1 cellular context compared by ENCODE assay signal in the genomic region with DNA sequence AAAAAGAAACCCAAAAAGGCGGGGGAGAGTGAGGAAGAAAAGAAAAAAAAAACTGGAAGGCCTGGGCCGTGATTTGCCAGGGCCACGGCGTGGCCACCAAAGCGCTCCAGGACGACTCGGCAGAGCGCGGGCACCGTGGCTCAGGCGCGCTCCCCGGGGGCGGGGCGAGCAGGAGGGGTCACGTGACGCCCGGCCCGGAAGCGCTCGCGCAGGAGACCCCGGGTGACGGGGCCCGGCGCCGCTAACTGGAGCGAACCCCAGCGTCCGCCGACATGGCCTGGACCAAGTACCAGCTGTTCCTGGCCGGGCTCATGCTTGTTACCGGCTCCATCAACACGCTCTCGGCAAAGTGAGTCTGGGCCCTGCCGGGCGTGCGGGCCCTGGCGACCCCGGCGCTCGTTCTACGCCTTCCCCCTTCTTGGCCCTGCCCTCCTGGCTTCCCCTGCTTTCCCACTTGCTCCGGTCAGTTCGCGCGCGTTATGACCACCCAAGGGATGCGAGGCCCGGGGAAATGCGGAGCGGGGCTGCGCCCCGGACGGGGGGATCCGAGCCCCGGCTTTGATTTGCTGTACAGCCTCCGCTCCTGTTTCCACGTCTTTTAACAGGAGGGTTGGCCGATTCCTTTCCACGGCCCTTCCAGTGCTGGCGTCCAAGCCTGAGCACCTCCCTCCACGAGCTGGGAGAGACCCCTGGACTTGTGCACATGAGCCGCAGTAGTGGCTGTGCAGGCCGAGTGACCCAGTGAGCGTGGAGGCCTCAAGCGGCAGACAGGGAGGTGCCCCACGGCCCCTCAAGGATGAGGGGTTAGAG.
TF ChIP-seq lines count a peak whose summit lies in the region.

A gene with protein sequence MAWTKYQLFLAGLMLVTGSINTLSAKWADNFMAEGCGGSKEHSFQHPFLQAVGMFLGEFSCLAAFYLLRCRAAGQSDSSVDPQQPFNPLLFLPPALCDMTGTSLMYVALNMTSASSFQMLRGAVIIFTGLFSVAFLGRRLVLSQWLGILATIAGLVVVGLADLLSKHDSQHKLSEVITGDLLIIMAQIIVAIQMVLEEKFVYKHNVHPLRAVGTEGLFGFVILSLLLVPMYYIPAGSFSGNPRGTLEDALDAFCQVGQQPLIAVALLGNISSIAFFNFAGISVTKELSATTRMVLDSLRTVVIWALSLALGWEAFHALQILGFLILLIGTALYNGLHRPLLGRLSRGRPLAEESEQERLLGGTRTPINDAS (plus strand): TSS at position 207 of the 810 bp plus-strand sequence. CDS start 66 bp downstream, at position 273.

TF ChIP-seq in HEK293, 187 proteins besides CTCF, POLR2A, EP300 and RAD21 (continued from another document and continues in another):
- TF ChIP-seq, protein P1, sequence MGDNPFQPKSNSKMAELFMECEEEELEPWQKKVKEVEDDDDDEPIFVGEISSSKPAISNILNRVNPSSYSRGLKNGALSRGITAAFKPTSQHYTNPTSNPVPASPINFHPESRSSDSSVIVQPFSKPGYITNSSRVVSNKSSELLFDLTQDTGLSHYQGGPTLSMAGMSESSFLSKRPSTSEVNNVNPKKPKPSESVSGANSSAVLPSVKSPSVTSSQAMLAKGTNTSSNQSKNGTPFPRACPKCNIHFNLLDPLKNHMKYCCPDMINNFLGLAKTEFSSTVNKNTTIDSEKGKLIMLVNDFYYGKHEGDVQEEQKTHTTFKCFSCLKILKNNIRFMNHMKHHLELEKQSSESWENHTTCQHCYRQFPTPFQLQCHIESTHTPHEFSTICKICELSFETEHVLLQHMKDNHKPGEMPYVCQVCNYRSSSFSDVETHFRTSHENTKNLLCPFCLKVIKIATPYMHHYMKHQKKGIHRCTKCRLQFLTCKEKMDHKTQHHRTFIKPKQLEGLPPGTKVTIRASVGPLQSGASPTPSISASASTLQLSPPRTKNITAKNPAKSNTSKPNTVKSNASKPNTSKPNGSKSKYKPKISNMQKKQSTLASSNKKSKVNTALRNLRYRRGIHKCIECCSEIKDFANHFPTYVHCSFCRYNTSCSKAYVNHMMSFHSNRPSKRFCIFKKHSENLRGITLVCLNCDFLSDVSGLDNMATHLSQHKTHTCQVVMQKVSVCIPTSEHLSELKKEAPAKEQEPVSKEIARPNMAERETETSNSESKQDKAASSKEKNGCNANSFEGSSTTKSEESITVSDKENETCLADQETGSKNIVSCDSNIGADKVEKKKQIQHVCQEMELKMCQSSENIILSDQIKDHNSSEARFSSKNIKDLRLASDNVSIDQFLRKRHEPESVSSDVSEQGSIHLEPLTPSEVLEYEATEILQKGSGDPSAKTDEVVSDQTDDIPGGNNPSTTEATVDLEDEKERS (tag by site-specific recombination; IDR thresholded peaks at IDR 0.05) = no peak
- TF ChIP-seq, protein P2, sequence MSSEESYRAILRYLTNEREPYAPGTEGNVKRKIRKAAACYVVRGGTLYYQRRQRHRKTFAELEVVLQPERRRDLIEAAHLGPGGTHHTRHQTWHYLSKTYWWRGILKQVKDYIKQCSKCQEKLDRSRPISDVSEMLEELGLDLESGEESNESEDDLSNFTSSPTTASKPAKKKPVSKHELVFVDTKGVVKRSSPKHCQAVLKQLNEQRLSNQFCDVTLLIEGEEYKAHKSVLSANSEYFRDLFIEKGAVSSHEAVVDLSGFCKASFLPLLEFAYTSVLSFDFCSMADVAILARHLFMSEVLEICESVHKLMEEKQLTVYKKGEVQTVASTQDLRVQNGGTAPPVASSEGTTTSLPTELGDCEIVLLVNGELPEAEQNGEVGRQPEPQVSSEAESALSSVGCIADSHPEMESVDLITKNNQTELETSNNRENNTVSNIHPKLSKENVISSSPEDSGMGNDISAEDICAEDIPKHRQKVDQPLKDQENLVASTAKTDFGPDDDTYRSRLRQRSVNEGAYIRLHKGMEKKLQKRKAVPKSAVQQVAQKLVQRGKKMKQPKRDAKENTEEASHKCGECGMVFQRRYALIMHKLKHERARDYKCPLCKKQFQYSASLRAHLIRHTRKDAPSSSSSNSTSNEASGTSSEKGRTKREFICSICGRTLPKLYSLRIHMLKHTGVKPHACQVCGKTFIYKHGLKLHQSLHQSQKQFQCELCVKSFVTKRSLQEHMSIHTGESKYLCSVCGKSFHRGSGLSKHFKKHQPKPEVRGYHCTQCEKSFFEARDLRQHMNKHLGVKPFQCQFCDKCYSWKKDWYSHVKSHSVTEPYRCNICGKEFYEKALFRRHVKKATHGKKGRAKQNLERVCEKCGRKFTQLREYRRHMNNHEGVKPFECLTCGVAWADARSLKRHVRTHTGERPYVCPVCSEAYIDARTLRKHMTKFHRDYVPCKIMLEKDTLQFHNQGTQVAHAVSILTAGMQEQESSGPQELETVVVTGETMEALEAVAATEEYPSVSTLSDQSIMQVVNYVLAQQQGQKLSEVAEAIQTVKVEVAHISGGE (tag by site-specific recombination; conservative IDR thresholded peaks at IDR 0.05; ENCODE audit: low read depth) = peak; percentile 79
- TF ChIP-seq BCL11A (tag by site-specific recombination; IDR thresholded peaks at IDR 0.05; ENCODE audit: low read depth) (no peak), SP2 (tag by site-specific recombination; IDR thresholded peaks at IDR 0.05) (peak; percentile 29; the same call in 1 of the 2 replicates), MYNN (tag by site-specific recombination; IDR thresholded peaks at IDR 0.05; ENCODE audit: borderline replicate concordance) (no peak), KLF10 (tag by site-specific recombination; IDR thresholded peaks at IDR 0.05) (peak; percentile 61), GLIS1 (tag by site-specific recombination; IDR thresholded peaks at IDR 0.05) (peak; percentile 37; the same call in 1 of the 2 replicates), RBAK (tag by site-specific recombination; IDR thresholded peaks at IDR 0.05) (no peak), ZBTB8A (tag by site-specific recombination; IDR thresholded peaks at IDR 0.05) (peak; percentile 43; the same call in 1 of the 2 replicates), ZNF610 (tag by site-specific recombination; IDR thresholded peaks at IDR 0.05; ENCODE audit: borderline replicate concordance) (0 out of 2 replicates have a peak, but pooled peaks have one; percentile 49), ZXDB (tag by site-specific recombination; IDR thresholded peaks at IDR 0.05) (peak; percentile 98), MEIS1 (CRISPR knock-in tag; IDR thresholded peaks at IDR 0.05; ENCODE audit: borderline replicate concordance) (no peak), ZNF23 (tag by site-specific recombination; IDR thresholded peaks at IDR 0.05; ENCODE audit: borderline replicate concordance) (no peak), ZNF501 (tag by site-specific recombination; IDR thresholded peaks at IDR 0.05) (0 out of 2 replicates have a peak, but pooled peaks have one; percentile 40), ZNF707 (tag by site-specific recombination; IDR thresholded peaks at IDR 0.05) (no peak), ZNF184 (tag by site-specific recombination; IDR thresholded peaks at IDR 0.05) (no peak), ZNF311 (tag by site-specific recombination; IDR thresholded peaks at IDR 0.05; ENCODE audit: borderline replicate concordance) (no peak), GFI1B (tag by site-specific recombination; IDR thresholded peaks at IDR 0.05) (no peak), GLI4 (tag by site-specific recombination; IDR thresholded peaks at IDR 0.05) (no peak), ZNF624 (tag by site-specific recombination; IDR thresholded peaks at IDR 0.05) (no peak)
- TF ChIP-seq, protein P3, sequence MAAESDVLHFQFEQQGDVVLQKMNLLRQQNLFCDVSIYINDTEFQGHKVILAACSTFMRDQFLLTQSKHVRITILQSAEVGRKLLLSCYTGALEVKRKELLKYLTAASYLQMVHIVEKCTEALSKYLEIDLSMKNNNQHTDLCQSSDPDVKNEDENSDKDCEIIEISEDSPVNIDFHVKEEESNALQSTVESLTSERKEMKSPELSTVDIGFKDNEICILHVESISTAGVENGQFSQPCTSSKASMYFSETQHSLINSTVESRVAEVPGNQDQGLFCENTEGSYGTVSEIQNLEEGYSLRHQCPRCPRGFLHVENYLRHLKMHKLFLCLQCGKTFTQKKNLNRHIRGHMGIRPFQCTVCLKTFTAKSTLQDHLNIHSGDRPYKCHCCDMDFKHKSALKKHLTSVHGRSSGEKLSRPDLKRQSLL (tag by site-specific recombination; IDR thresholded peaks at IDR 0.05) = peak; percentile 96
- TF ChIP-seq, protein P4, sequence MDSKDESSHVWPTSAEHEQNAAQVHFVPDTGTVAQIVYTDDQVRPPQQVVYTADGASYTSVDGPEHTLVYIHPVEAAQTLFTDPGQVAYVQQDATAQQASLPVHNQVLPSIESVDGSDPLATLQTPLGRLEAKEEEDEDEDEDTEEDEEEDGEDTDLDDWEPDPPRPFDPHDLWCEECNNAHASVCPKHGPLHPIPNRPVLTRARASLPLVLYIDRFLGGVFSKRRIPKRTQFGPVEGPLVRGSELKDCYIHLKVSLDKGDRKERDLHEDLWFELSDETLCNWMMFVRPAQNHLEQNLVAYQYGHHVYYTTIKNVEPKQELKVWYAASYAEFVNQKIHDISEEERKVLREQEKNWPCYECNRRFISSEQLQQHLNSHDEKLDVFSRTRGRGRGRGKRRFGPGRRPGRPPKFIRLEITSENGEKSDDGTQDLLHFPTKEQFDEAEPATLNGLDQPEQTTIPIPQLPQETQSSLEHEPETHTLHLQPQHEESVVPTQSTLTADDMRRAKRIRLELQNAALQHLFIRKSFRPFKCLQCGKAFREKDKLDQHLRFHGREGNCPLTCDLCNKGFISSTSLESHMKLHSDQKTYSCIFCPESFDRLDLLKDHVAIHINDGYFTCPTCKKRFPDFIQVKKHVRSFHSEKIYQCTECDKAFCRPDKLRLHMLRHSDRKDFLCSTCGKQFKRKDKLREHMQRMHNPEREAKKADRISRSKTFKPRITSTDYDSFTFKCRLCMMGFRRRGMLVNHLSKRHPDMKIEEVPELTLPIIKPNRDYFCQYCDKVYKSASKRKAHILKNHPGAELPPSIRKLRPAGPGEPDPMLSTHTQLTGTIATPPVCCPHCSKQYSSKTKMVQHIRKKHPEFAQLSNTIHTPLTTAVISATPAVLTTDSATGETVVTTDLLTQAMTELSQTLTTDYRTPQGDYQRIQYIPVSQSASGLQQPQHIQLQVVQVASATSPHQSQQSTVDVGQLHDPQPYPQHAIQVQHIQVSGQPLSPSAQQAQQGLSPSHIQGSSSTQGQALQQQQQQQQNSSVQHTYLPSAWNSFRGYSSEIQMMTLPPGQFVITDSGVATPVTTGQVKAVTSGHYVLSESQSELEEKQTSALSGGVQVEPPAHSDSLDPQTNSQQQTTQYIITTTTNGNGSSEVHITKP (tag by site-specific recombination; IDR thresholded peaks at IDR 0.05) = peak; percentile 89
- TF ChIP-seq, protein P5, sequence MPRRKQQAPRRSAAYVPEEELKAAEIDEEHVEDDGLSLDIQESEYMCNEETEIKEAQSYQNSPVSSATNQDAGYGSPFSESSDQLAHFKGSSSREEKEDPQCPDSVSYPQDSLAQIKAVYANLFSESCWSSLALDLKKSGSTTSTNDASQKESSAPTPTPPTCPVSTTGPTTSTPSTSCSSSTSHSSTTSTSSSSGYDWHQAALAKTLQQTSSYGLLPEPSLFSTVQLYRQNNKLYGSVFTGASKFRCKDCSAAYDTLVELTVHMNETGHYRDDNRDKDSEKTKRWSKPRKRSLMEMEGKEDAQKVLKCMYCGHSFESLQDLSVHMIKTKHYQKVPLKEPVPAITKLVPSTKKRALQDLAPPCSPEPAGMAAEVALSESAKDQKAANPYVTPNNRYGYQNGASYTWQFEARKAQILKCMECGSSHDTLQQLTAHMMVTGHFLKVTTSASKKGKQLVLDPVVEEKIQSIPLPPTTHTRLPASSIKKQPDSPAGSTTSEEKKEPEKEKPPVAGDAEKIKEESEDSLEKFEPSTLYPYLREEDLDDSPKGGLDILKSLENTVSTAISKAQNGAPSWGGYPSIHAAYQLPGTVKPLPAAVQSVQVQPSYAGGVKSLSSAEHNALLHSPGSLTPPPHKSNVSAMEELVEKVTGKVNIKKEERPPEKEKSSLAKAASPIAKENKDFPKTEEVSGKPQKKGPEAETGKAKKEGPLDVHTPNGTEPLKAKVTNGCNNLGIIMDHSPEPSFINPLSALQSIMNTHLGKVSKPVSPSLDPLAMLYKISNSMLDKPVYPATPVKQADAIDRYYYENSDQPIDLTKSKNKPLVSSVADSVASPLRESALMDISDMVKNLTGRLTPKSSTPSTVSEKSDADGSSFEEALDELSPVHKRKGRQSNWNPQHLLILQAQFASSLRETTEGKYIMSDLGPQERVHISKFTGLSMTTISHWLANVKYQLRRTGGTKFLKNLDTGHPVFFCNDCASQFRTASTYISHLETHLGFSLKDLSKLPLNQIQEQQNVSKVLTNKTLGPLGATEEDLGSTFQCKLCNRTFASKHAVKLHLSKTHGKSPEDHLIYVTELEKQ (tag by site-specific recombination; IDR thresholded peaks at IDR 0.05; ENCODE audit: borderline replicate concordance) = 0 out of 2 replicates have a peak, but pooled peaks have one; percentile 6
- TF ChIP-seq, protein P6, sequence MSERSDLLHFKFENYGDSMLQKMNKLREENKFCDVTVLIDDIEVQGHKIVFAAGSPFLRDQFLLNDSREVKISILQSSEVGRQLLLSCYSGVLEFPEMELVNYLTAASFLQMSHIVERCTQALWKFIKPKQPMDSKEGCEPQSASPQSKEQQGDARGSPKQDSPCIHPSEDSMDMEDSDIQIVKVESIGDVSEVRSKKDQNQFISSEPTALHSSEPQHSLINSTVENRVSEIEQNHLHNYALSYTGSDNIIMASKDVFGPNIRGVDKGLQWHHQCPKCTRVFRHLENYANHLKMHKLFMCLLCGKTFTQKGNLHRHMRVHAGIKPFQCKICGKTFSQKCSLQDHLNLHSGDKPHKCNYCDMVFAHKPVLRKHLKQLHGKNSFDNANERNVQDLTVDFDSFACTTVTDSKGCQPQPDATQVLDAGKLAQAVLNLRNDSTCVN (tag by site-specific recombination; optimal IDR thresholded peaks at IDR 0.05) = peak; percentile 91
- TF ChIP-seq, protein P7, sequence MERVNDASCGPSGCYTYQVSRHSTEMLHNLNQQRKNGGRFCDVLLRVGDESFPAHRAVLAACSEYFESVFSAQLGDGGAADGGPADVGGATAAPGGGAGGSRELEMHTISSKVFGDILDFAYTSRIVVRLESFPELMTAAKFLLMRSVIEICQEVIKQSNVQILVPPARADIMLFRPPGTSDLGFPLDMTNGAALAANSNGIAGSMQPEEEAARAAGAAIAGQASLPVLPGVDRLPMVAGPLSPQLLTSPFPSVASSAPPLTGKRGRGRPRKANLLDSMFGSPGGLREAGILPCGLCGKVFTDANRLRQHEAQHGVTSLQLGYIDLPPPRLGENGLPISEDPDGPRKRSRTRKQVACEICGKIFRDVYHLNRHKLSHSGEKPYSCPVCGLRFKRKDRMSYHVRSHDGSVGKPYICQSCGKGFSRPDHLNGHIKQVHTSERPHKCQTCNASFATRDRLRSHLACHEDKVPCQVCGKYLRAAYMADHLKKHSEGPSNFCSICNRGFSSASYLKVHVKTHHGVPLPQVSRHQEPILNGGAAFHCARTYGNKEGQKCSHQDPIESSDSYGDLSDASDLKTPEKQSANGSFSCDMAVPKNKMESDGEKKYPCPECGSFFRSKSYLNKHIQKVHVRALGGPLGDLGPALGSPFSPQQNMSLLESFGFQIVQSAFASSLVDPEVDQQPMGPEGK (tag by site-specific recombination; IDR thresholded peaks at IDR 0.05) = peak; percentile 44
- TF ChIP-seq, protein P8, sequence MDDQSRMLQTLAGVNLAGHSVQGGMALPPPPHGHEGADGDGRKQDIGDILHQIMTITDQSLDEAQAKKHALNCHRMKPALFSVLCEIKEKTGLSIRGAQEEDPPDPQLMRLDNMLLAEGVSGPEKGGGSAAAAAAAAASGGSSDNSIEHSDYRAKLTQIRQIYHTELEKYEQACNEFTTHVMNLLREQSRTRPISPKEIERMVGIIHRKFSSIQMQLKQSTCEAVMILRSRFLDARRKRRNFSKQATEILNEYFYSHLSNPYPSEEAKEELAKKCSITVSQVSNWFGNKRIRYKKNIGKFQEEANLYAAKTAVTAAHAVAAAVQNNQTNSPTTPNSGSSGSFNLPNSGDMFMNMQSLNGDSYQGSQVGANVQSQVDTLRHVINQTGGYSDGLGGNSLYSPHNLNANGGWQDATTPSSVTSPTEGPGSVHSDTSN (CRISPR knock-in tag; IDR thresholded peaks at IDR 0.05) = peak; percentile 71; the same call in 1 of the 2 replicates
